In the genomic region with DNA sequence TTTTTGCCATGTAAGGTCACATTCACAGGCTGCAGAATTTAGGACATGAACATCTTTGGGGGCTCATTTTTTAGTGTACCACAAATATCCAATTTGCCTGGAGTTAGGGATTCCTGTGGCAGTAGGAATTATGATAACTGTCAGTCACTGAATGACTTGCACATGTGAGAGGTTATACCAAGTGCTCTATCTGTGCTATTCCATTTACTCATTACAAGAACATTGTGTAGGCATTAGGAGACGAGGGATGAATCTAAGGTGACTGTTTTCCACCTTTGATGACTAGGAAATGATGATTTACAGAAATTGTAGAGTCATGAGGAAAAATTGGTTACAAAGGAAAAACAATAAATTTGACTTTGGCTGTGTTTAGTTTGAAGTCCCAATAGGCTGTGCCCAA, we compare ENCODE assay signal across 22 cellular contexts.
DNase-seq lines count a peak whose midpoint lies in the region; ATAC-seq, FAIRE-seq and TF ChIP-seq lines count a peak whose summit lies in the region.
"Had no signal": no experiment of that assay in that cellular context is flagged by ENCODE, and none has a peak within 500 bp of the region (broad histone marks: within the 10 kb centered on the region; RNA-seq: fewer than 3 reads in every experiment).

No MANE protein-coding gene starts in this region.

- H3K9me3 Mint-ChIP-seq in activated T-cell treated with anti-CD3 and anti-CD28 coated beads, Interleukin-2, amount 50 U/mL, for 24 hours = no peaks in the 10 kb centered on the region
- H3K9me3 Mint-ChIP-seq in astrocyte (ENCODE audit: unreplicated experiment) = no peaks in the 10 kb centered on the region
- H3K9me3 Mint-ChIP-seq: CD4-positive, CD25-positive, alpha-beta regulatory T cell; IgD-negative memory B cell had no signal

- H3K27ac Mint-ChIP-seq in activated T-cell treated with anti-CD3 and anti-CD28 coated beads, Interleukin-2, amount 50 U/mL, for 24 hours = no peak overlapping the region
- peak overlapping the region; percentile 60 for H3K27ac Mint-ChIP-seq in astrocyte (ENCODE audit: unreplicated experiment)
- H3K27ac Mint-ChIP-seq: CD4-positive, CD25-positive, alpha-beta regulatory T cell; IgD-negative memory B cell had no signal

- H3K4me1 ChIP-seq in A549 = no peaks in the 10 kb centered on the region
- no peaks in the 10 kb centered on the region for H3K4me1 ChIP-seq in astrocyte (ENCODE audit: insufficient read depth, low read length)

- 79% methylated on average over 1 of the region's 1 CpG for WGBS in A549 (ENCODE audit: missing lambda C conversion rate)

- ATAC-seq in A549 = no peak
- no peak for ATAC-seq in left cardiac atrium

- no peak overlapping the region for H3K9ac ChIP-seq in astrocyte (ENCODE audit: low read length)

- CTCF ChIA-PET in A549 (lab: Yijun Ruan, JAX) = no interaction called here

- H3K27me3 ChIP-seq in astrocyte (ENCODE audit: insufficient read depth, low read length) = no peaks in the 10 kb centered on the region

- no peaks in the 10 kb centered on the region for H4K20me1 ChIP-seq in astrocyte (ENCODE audit: insufficient read depth, low read length)

- H3K9me3 ChIP-seq in A549 (no peaks in the 10 kb centered on the region), astrocyte (ENCODE audit: insufficient read depth, low read depth, low read length) (no peaks in the 10 kb centered on the region)

- no peak for TF ChIP-seq CTCF in A549 (IDR thresholded peaks at IDR 0.05)
- TF ChIP-seq CTCF in astrocyte (IDR thresholded peaks at IDR 0.05; ENCODE audit: insufficient read depth, low read depth, low read length) = no peak

- H3K4me1 Mint-ChIP-seq in activated T-cell treated with anti-CD3 and anti-CD28 coated beads, Interleukin-2, amount 50 U/mL, for 24 hours (ENCODE audit: low read depth) = peaks cover 5% of the 10 kb centered on the region
- H3K4me1 Mint-ChIP-seq in astrocyte (ENCODE audit: low read depth, unreplicated experiment) = peaks cover 10% of the 10 kb centered on the region
- H3K4me1 Mint-ChIP-seq: IgD-negative memory B cell had no signal

- H3K4me3 ChIP-seq in A549 (no peak overlapping the region), astrocyte (ENCODE audit: insufficient read depth, low read depth, low read length) (no peak overlapping the region)

- H3K27me3 Mint-ChIP-seq in activated T-cell treated with anti-CD3 and anti-CD28 coated beads, Interleukin-2, amount 50 U/mL, for 24 hours = no peaks in the 10 kb centered on the region
- H3K27me3 Mint-ChIP-seq in astrocyte (ENCODE audit: low read depth, unreplicated experiment) = no peaks in the 10 kb centered on the region
- H3K27me3 Mint-ChIP-seq: CD4-positive, CD25-positive, alpha-beta regulatory T cell had no signal

- FAIRE-seq in A549 (lab: Jason Lieb, UNC) (no peak), astrocyte (lab: Jason Lieb, UNC) (peak; percentile 29)
- FAIRE-seq: H54, RCC 7860 had no signal

- TF ChIP-seq EP300 in A549 (IDR thresholded peaks at IDR 0.05) = no peak

- peak overlapping the region; percentile 37 for H3K4me3 Mint-ChIP-seq in activated T-cell treated with anti-CD3 and anti-CD28 coated beads, Interleukin-2, amount 50 U/mL, for 24 hours
- H3K4me3 Mint-ChIP-seq in astrocyte (ENCODE audit: unreplicated experiment) = no peak overlapping the region
- H3K4me3 Mint-ChIP-seq: CD4-positive, CD25-positive, alpha-beta regulatory T cell; IgD-negative memory B cell had no signal

- no peak for TF ChIP-seq POLR2A in A549 (IDR thresholded peaks at IDR 0.05; ENCODE audit: low read length)

- POLR2A ChIA-PET in A549 (lab: Yijun Ruan, JAX) = no interaction called here

- no peak for TF ChIP-seq RAD21 in A549 (conservative IDR thresholded peaks at IDR 0.05 in 1 of 2, IDR thresholded peaks at IDR 0.05 in 1 of 2)

- DNase-seq in activated T-cell treated with anti-CD3 and anti-CD28 coated beads, Interleukin-2, amount 50 U/mL, for 24 hours = no peak
- DNase-seq in activated T-cell treated with anti-CD3 and anti-CD28 coated beads, Interleukin-2, amount 50 U/mL, for 48 hours = no peak
- DNase-seq in A549 (ENCODE audit: low read depth in 1 of 2, low spot score in 1 of 2) (no peak), RKO (ENCODE audit: low spot score) (peak; percentile 88), astrocyte (ENCODE audit: low read depth) (no peak), medulla oblongata (ENCODE audit: extremely low spot score) (no peak), left cardiac atrium (no peak), NCI-H226 (no peak)
- DNase-seq: CD4-positive, CD25-positive, alpha-beta regulatory T cell; DMS79; Karpas-422; MV-4-11; NCI-H1694; NCI-H2081; NCI-H2171; NCI-H446; NCI-H526; OCI-M1; SHP77 had no signal

- intact Hi-C loops in left cardiac atrium (cut with DNase I) = no loop called here

- H3K4me2 ChIP-seq in A549 (no peak overlapping the region), astrocyte (ENCODE audit: low read length) (no peak overlapping the region)

- H3K79me2 ChIP-seq in astrocyte (ENCODE audit: insufficient read depth, low read length) = no peaks in the 10 kb centered on the region

- H2AFZ ChIP-seq in astrocyte (ENCODE audit: low read depth, low read length) = no peak overlapping the region

- H3K36me3 ChIP-seq in astrocyte (ENCODE audit: insufficient read depth, low read length) = no peaks in the 10 kb centered on the region

- no peaks in the 10 kb centered on the region for H3K36me3 Mint-ChIP-seq in activated T-cell treated with anti-CD3 and anti-CD28 coated beads, Interleukin-2, amount 50 U/mL, for 24 hours (ENCODE audit: low read depth)
- no peaks in the 10 kb centered on the region for H3K36me3 Mint-ChIP-seq in astrocyte (ENCODE audit: low read depth, unreplicated experiment)
- H3K36me3 Mint-ChIP-seq: CD4-positive, CD25-positive, alpha-beta regulatory T cell; IgD-negative memory B cell had no signal

- H3K27ac ChIP-seq in A549 (no peak overlapping the region), astrocyte (ENCODE audit: low read depth, low read length) (no peak overlapping the region)

TF ChIP-seq in A549, 52 proteins besides CTCF, POLR2A, EP300 and RAD21:
- no peak for TF ChIP-seq BHLHE40 (IDR thresholded peaks at IDR 0.05; ENCODE audit: low read depth, low read length)
- TF ChIP-seq NFE2L2 (conservative IDR thresholded peaks at IDR 0.05; ENCODE audit: low read length) = 0 out of 2 replicates have a peak, but pooled peaks have one; percentile 4
